8 cellular contexts compared by ENCODE assay signal in genomic region chr9:111356567-111357244, GRCh38. TPM values are rescaled to one million over a fixed set of nuclear protein-coding genes. Genes with fewer than 3 reads are reported as not detected.
DNase-seq lines count a peak whose midpoint lies in the region; ATAC-seq, FAIRE-seq and TF ChIP-seq lines count a peak whose summit lies in the region.

No MANE protein-coding gene starts in this region.

- H3K4me1 Mint-ChIP-seq in activated T-helper 2 cell treated with anti-CD3 and anti-CD28 coated beads, Interferon-gamma antibody, Interleukin-2, Interleukin-4, amounts not matched to agents 10 μg/mL and 5 μg/mL and 100 μg/mL, durations not matched to agents 14 hours and 24 hours and 36 hours (ENCODE audit: low read depth): peaks cover 10% of the 10 kb centered on the region

- peak; percentile 74 for FAIRE-seq in endometrium (lab: Jason Lieb, UNC)

- H3K4me1 ChIP-seq in osteoblast (ENCODE audit: insufficient read depth, low read length): peaks cover 14% of the 10 kb centered on the region
- no peaks in the 10 kb centered on the region for H3K4me1 ChIP-seq in mucosa of descending colon (ENCODE audit: low read depth)

- no peak for ATAC-seq in mucosa of descending colon

- peak overlapping the region; percentile 87 for H3K4me2 ChIP-seq in osteoblast (ENCODE audit: insufficient read depth, low read length)

- H4K20me1 ChIP-seq in osteoblast (ENCODE audit: insufficient read depth, low read length): no peaks in the 10 kb centered on the region

- H3K27ac ChIP-seq in osteoblast (ENCODE audit: low read depth, low read length): peak overlapping the region; percentile 71

- H3K4me3 ChIP-seq in osteoblast (ENCODE audit: insufficient read depth, low read length) (peak overlapping the region; percentile 69), mucosa of descending colon (no peak overlapping the region)

- no peak overlapping the region for H3K4me3 Mint-ChIP-seq in activated T-helper 2 cell treated with anti-CD3 and anti-CD28 coated beads, Interferon-gamma antibody, Interleukin-2, Interleukin-4, amounts not matched to agents 10 μg/mL and 5 μg/mL and 100 μg/mL, durations not matched to agents 14 hours and 24 hours and 36 hours (ENCODE audit: low read depth)

- H2AFZ ChIP-seq in osteoblast (ENCODE audit: low read length): peak overlapping the region; percentile 53

- DNase-seq in COLO829 (ENCODE audit: low spot score) (peak; percentile 95), MV-4-11 (lab: John Stamatoyannopoulos, UW) (peak; percentile 17), osteoblast (ENCODE audit: insufficient read length, low spot score, missing footprints) (peak; percentile 77), DMS53 treated with DMSO at 0.1 percent for 48 hours (lab: John Stamatoyannopoulos, UW; ENCODE audit: unreplicated experiment) (no peak), GDM1 (lab: John Stamatoyannopoulos, UW) (no peak), mucosa of descending colon (no peak)
- DNase-seq in activated T-helper 2 cell treated with anti-CD3 and anti-CD28 coated beads, Interferon-gamma antibody, Interleukin-2, Interleukin-4, amounts not matched to agents 10 μg/mL and 5 μg/mL and 100 μg/mL, durations not matched to agents 14 hours and 24 hours and 36 hours (ENCODE audit: low spot score): no peak

- no peaks in the 10 kb centered on the region for H3K79me2 ChIP-seq in osteoblast (ENCODE audit: insufficient read depth, low read length)

- H3K9me3 ChIP-seq in osteoblast (ENCODE audit: low read depth, low read length) (no peaks in the 10 kb centered on the region), mucosa of descending colon (no peaks in the 10 kb centered on the region)

- TF ChIP-seq CTCF in osteoblast (IDR thresholded peaks at IDR 0.05; ENCODE audit: extremely low read depth, low read depth, low read length) (no peak), mucosa of descending colon (IDR thresholded peaks at IDR 0.05) (no peak)

- no peak overlapping the region for H3K27ac Mint-ChIP-seq in activated T-helper 2 cell treated with anti-CD3 and anti-CD28 coated beads, Interferon-gamma antibody, Interleukin-2, Interleukin-4, amounts not matched to agents 10 μg/mL and 5 μg/mL and 100 μg/mL, durations not matched to agents 14 hours and 24 hours and 36 hours

- H3K27me3 Mint-ChIP-seq in activated T-helper 2 cell treated with anti-CD3 and anti-CD28 coated beads, Interferon-gamma antibody, Interleukin-2, Interleukin-4, amounts not matched to agents 10 μg/mL and 5 μg/mL and 100 μg/mL, durations not matched to agents 14 hours and 24 hours and 36 hours (ENCODE audit: low read depth): peaks cover 6% of the 10 kb centered on the region

- no peaks in the 10 kb centered on the region for H3K27me3 ChIP-seq in osteoblast (ENCODE audit: insufficient read depth, low read length)

- intact Hi-C loops in mucosa of descending colon (cut with DNase I, micrococcal nuclease): no loop called here
- intact Hi-C loops in activated T-helper 2 cell treated with anti-CD3 and anti-CD28 coated beads, Interferon-gamma antibody, Interleukin-2, Interleukin-4, amounts not matched to agents 10 μg/mL and 5 μg/mL and 100 μg/mL, durations not matched to agents 14 hours and 24 hours and 36 hours (cut with micrococcal nuclease): no loop called here

- H3K36me3 Mint-ChIP-seq in activated T-helper 2 cell treated with anti-CD3 and anti-CD28 coated beads, Interferon-gamma antibody, Interleukin-2, Interleukin-4, amounts not matched to agents 10 μg/mL and 5 μg/mL and 100 μg/mL, durations not matched to agents 14 hours and 24 hours and 36 hours (ENCODE audit: low read depth): peaks cover 13% of the 10 kb centered on the region

- no peaks in the 10 kb centered on the region for H3K9me3 Mint-ChIP-seq in activated T-helper 2 cell treated with anti-CD3 and anti-CD28 coated beads, Interferon-gamma antibody, Interleukin-2, Interleukin-4, amounts not matched to agents 10 μg/mL and 5 μg/mL and 100 μg/mL, durations not matched to agents 14 hours and 24 hours and 36 hours

- H3K36me3 ChIP-seq in osteoblast (ENCODE audit: insufficient read depth, low read length) (peaks cover 3% of the 10 kb centered on the region), mucosa of descending colon (ENCODE audit: low read depth) (no peaks in the 10 kb centered on the region)

RNA-seq across cellular contexts. Expression of gene OR2K2, which starts 26.7 kb away (rescaled TPM):
- total RNA-seq in osteoblast (under 0.01 TPM in 1 of 2 replicates, not detected in the other), mucosa of descending colon (not detected)
- total RNA-seq in activated T-helper 2 cell treated with anti-CD3 and anti-CD28 coated beads, Interferon-gamma antibody, Interleukin-2, Interleukin-4, amounts not matched to agents 10 μg/mL and 5 μg/mL and 100 μg/mL, durations not matched to agents 14 hours and 24 hours and 36 hours: not detected in 2 replicates

Comparison
In these comparisons a context has a peak if more than half of its experiments do, and no peak if none do; other contexts are left out.
1. DNase-seq: peak in COLO829 (single experiment), MV-4-11 (single experiment) and osteoblast (single experiment); none in DMS53 treated with DMSO at 0.1 percent for 48 hours (single experiment), GDM1 (single experiment), mucosa of descending colon (0 of 3) and activated T-helper 2 cell treated with anti-CD3 and anti-CD28 coated beads, Interferon-gamma antibody, Interleukin-2, Interleukin-4, amounts not matched to agents 10 μg/mL and 5 μg/mL and 100 μg/mL, durations not matched to agents 14 hours and 24 hours and 36 hours (single experiment).